Comparison of ENCODE assay signal across 8 cellular contexts in the genomic region with DNA sequence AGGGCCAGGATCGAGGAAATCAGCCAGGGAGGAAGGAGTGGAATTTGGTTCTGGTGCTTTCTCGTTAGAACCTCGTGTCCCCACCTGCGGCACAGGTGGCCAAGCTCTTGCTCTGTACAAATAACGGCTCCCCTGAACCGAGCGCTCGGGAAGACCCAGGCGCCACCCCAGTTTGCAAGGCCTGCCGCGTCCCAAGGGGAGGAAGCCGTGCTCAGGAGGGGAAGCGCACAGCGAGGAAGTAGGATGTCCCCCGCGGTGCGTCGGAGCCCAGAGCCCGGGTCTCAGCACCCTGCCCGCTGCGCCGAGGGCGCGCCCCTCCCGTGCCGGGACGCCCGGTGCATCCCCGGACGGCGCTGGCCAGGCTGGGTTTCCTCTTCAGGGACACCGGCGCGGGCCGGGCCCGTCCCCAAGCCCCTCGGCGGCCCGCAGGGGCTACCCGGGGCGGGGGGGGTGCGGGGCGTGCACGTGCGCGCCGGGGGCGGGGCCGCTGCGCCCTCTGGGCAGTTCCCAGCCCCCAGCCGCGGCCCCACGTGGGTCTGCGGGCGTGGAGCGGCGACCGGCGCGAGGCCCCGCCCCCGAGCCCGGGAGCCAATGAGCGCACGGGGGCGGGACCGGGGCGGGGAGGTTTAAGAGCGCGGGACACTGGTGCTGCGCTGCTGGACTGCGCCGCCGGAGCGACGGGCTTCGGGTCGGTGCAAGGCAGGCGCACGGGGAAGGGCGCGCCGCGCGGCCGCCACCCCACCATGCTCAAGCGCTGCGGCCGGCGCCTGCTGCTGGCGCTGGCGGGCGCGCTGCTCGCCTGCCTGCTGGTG. TPM values are rescaled to one million over a fixed set of nuclear protein-coding genes. Genes with fewer than 3 reads are reported as not detected.
A peak's percentile ranks its signal among the peaks of the same experiment; 100 is the strongest.
DNase-seq lines count a peak whose midpoint lies in the region; ATAC-seq, FAIRE-seq and TF ChIP-seq lines count a peak whose summit lies in the region.

A gene with protein sequence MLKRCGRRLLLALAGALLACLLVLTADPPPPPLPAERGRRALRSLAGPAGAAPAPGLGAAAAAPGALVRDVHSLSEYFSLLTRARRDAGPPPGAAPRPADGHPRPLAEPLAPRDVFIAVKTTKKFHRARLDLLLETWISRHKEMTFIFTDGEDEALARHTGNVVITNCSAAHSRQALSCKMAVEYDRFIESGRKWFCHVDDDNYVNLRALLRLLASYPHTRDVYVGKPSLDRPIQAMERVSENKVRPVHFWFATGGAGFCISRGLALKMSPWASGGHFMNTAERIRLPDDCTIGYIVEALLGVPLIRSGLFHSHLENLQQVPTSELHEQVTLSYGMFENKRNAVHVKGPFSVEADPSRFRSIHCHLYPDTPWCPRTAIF (plus strand): TSS at position 656 of the 812 bp plus-strand sequence. CDS start 88 bp downstream, at position 744.

- H3K9ac ChIP-seq in fibroblast of lung (ENCODE audit: insufficient read depth, low read length) = no peak within 1 kb of the TSS

- no peaks in the 10 kb centered on the region for H3K9me3 ChIP-seq in fibroblast of lung (ENCODE audit: control insufficient read depth, insufficient read depth, low read depth, low read length)

- H3K9me3 Mint-ChIP-seq in naive thymus-derived CD8-positive, alpha-beta T cell = no peaks in the 10 kb centered on the region

- H3K79me2 ChIP-seq in fibroblast of lung (ENCODE audit: control insufficient read depth, insufficient read depth, low read length) = no peaks in the 10 kb centered on the region

- H3K27me3 Mint-ChIP-seq in naive thymus-derived CD8-positive, alpha-beta T cell = no peaks in the 10 kb centered on the region

- POLR2A ChIA-PET in naive thymus-derived CD8-positive, alpha-beta T cell (lab: Charles Lee) = interaction anchor here (0.6 to 22.8 kb wide), 6 partner anchors 5 to 177 kb away, joined by 3 to 821 read pairs (median 6); partner anchors contain the start of gene GRIFIN and of another gene

- peak within 1 kb of the TSS; percentile 91 to 99 (median 97) for H3K4me3 Mint-ChIP-seq in naive thymus-derived CD8-positive, alpha-beta T cell

- peaks cover 19 to 46% (median 39%) of the 10 kb centered on the region in 4 donors for H3K4me1 Mint-ChIP-seq in naive thymus-derived CD8-positive, alpha-beta T cell

- no peak for TF ChIP-seq RAD21 in Ishikawa (IDR thresholded peaks at IDR 0.05; ENCODE audit: low read depth)

- peak; percentile 71 for DNase-seq in DMS79 (lab: John Stamatoyannopoulos, UW)
- peak; percentile 87 for DNase-seq in RCC 7860 (ENCODE audit: low spot score)
- DNase-seq in activated T-helper 1 cell treated with Interleukin-2 at 50 U/mL for 16 hours (ENCODE audit: low read depth) = peak; percentile 79
- peak; percentile 86 to 91 for DNase-seq in fibroblast of lung (ENCODE audit: low read depth in 2 of 2)
- peak; percentile 59 to 91 (median 82) for DNase-seq in naive thymus-derived CD8-positive, alpha-beta T cell
- DNase-seq in stimulated activated naive CD4-positive, alpha-beta T cell (lab: John Stamatoyannopoulos, UW) = peak; percentile 62 to 80 (median 76)

- no peaks in the 10 kb centered on the region for H3K36me3 ChIP-seq in fibroblast of lung (ENCODE audit: control insufficient read depth, insufficient read depth, low read length)

- no peak; the same call in 1 of the 2 replicates for TF ChIP-seq EP300 in Ishikawa (IDR thresholded peaks at IDR 0.05; ENCODE audit: borderline replicate concordance)

- no peak for TF ChIP-seq CTCF in fibroblast of lung (conservative IDR thresholded peaks at IDR 0.05 in 1 of 2, IDR thresholded peaks at IDR 0.05 in 1 of 2; ENCODE audit: low read depth in 1 of 2, low read length in 2 of 2)

- H3K27ac ChIP-seq in fibroblast of lung (ENCODE audit: insufficient read depth, low read length) = no peak within 1 kb of the TSS

- H3K27me3 ChIP-seq in fibroblast of lung (ENCODE audit: control insufficient read depth, insufficient read depth, low read length) = no peaks in the 10 kb centered on the region

- no peak for FAIRE-seq in RCC 7860 (lab: Jason Lieb, UNC)

- H3K4me2 ChIP-seq in fibroblast of lung (ENCODE audit: extremely low read depth, insufficient read depth, low read length) = peak within 1 kb of the TSS; percentile 81

- ATAC-seq in GM21576 (IDR thresholded peaks at IDR 0.05; ENCODE audit: unreplicated experiment) = peak; percentile 72
- ATAC-seq in naive thymus-derived CD8-positive, alpha-beta T cell = peak; percentile 72 to 75

- H3K4me3 ChIP-seq in fibroblast of lung (replicated peaks in 1 of 4; ENCODE audit: control extremely low read depth in 1 of 4, insufficient read depth in 1 of 4, low read depth in 3 of 4, low read length in 4 of 4) = peak within 1 kb of the TSS; percentile 6 to 52 (median 34)

- H3K36me3 Mint-ChIP-seq in naive thymus-derived CD8-positive, alpha-beta T cell = peaks cover 4 to 17% (median 10%) of the 10 kb centered on the region in 3 donors

- H2AFZ ChIP-seq in fibroblast of lung (ENCODE audit: low read length) = no peak within 1 kb of the TSS

- H3K27ac Mint-ChIP-seq in naive thymus-derived CD8-positive, alpha-beta T cell = peak within 1 kb of the TSS; percentile 45 to 97 (median 91)

- H4K20me1 ChIP-seq in fibroblast of lung (ENCODE audit: control insufficient read depth, extremely low read depth, insufficient read depth, low read length) = no peaks in the 10 kb centered on the region

- peaks cover 31% of the 10 kb centered on the region for H3K4me1 ChIP-seq in fibroblast of lung (ENCODE audit: control insufficient read depth, extremely low read depth, insufficient read depth, low read length)

TF ChIP-seq in Ishikawa, 13 proteins besides CTCF, POLR2A, EP300 and RAD21:
- peak; percentile 66 for TF ChIP-seq MAX (IDR thresholded peaks at IDR 0.05)
- no peak for TF ChIP-seq TEAD4 (IDR thresholded peaks at IDR 0.05)
- TF ChIP-seq FOXM1 (IDR thresholded peaks at IDR 0.05; ENCODE audit: borderline replicate concordance, low read depth) = no peak
- TF ChIP-seq CREB1 (IDR thresholded peaks at IDR 0.05; ENCODE audit: low read depth) = no peak
- TF ChIP-seq, protein P1, sequence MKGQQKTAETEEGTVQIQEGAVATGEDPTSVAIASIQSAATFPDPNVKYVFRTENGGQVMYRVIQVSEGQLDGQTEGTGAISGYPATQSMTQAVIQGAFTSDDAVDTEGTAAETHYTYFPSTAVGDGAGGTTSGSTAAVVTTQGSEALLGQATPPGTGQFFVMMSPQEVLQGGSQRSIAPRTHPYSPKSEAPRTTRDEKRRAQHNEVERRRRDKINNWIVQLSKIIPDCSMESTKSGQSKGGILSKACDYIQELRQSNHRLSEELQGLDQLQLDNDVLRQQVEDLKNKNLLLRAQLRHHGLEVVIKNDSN (IDR thresholded peaks at IDR 0.05) = peak; percentile 80
- peak; percentile 90; the same call in 1 of the 2 replicates for TF ChIP-seq TAF1 (IDR thresholded peaks at IDR 0.05; ENCODE audit: low read depth)
- TF ChIP-seq TCF12 (IDR thresholded peaks at IDR 0.05; ENCODE audit: low read depth) = no peak
- no peak for TF ChIP-seq ZBTB7A (IDR thresholded peaks at IDR 0.05; ENCODE audit: low read depth)
- TF ChIP-seq REST (IDR thresholded peaks at IDR 0.05; ENCODE audit: low read depth) = 0 out of 2 replicates have a peak, but pooled peaks have one; percentile 32
- TF ChIP-seq EGR1 (IDR thresholded peaks at IDR 0.05) = no peak
- no peak for TF ChIP-seq CEBPB (IDR thresholded peaks at IDR 0.05)
- no peak; the same call in 1 of the 2 replicates for TF ChIP-seq NFIC (IDR thresholded peaks at IDR 0.05)
- TF ChIP-seq YY1 (IDR thresholded peaks at IDR 0.05; ENCODE audit: low read depth) = 0 out of 2 replicates have a peak, but pooled peaks have one; percentile 19

RNA-seq across cellular contexts. Expression of the gene that starts here (rescaled TPM):
- 0.33 and 0.77 TPM in 2 replicates for total RNA-seq in fibroblast of lung
- polyA plus RNA-seq in fibroblast of lung = 1.2 and 3.5 TPM in 2 replicates
- 1.7 and 4.5 TPM in 2 replicates for polyA plus RNA-seq in fibroblast of lung (2012)
- polyA minus RNA-seq in fibroblast of lung (ENCODE audit: low replicate concordance) = 0.93 and 5.2 TPM in 2 replicates
- total RNA-seq in naive thymus-derived CD8-positive, alpha-beta T cell = 100 to 1,000 TPM; 151 to 153 TPM
- 1 to 10 TPM in 2 of 3 donors, under 1 TPM in 1; 0.54 to 3.0 (median 1.6) TPM for polyA plus RNA-seq in naive thymus-derived CD8-positive, alpha-beta T cell

Comparison
In these comparisons a context has a peak if more than half of its experiments do, and no peak if none do; other contexts are left out.
1. RNA of the gene that starts here (total RNA-seq): 151 to 153 TPM in naive thymus-derived CD8-positive, alpha-beta T cell; 0.33 to 0.77 TPM in fibroblast of lung; every median in the first group is over 10 times any median in the second.
2. Peak in every context shown above with its lines, with median percentiles within 50 percentile points of each other: DNase-seq.